In genomic region chr2:112481528-112482228, GRCh38 we compare ENCODE assay signal across 8 cellular contexts. TPM values are rescaled to one million over a fixed set of nuclear protein-coding genes. Genes with fewer than 3 reads are reported as not detected.
DNase-seq lines count a peak whose midpoint lies in the region; ATAC-seq, FAIRE-seq and TF ChIP-seq lines count a peak whose summit lies in the region.

Gene TTL (plus strand): TSS chr2:112482156. CDS start chr2:112482345, 189 bp downstream.

- H3K27ac Mint-ChIP-seq in Caco-2 (ENCODE audit: unreplicated experiment), result peak within 1 kb of the TSS; percentile 40
- peak within 1 kb of the TSS; percentile 81 to 96 (median 92) for H3K27ac Mint-ChIP-seq in naive thymus-derived CD4-positive, alpha-beta T cell
- peak within 1 kb of the TSS; percentile 86 for H3K27ac Mint-ChIP-seq in stimulated activated memory B cell treated with anti-CD40 and anti-IgM and Interleukin-4, amounts not matched to agents 10 μg/mL and 1 μg/mL and 100 μg/mL, for 72 hours

- peaks cover 25% of the 10 kb centered on the region for H3K36me3 Mint-ChIP-seq in Caco-2 (ENCODE audit: insufficient read depth, unreplicated experiment)
- H3K36me3 Mint-ChIP-seq in naive thymus-derived CD4-positive, alpha-beta T cell, result peaks cover 0 to 11% (median 0%) of the 10 kb centered on the region in 5 donors
- H3K36me3 Mint-ChIP-seq in stimulated activated memory B cell treated with anti-CD40 and anti-IgM and Interleukin-4, amounts not matched to agents 10 μg/mL and 1 μg/mL and 100 μg/mL, for 72 hours, result peaks cover 4% of the 10 kb centered on the region

- intact Hi-C loops in Caco-2 (cut with micrococcal nuclease; ENCODE audit: unreplicated experiment), result loop anchor here (1.0 to 5.0 kb wide), 5 partner anchors 13 to 246 kb away; partner anchors contain the start of gene ZC3H8
- intact Hi-C loops in naive thymus-derived CD4-positive, alpha-beta T cell (cut with micrococcal nuclease), result loop anchor here (1.0 to 5.0 kb wide), 16 partner anchors 49 to 597 kb away; partner anchors contain the start of genes POLR1B (in 2 of the 2), SLC20A1 (in 2 of the 2), ZC3H6 (in 2 of the 2) and ZC3H8 (in 2 of the 2)

- no peaks in the 10 kb centered on the region for H3K9me3 ChIP-seq in Caco-2
- no peaks in the 10 kb centered on the region for H3K9me3 ChIP-seq in naive thymus-derived CD4-positive, alpha-beta T cell (ENCODE audit: control insufficient read depth in 2 of 3, low read length in 3 of 3)

- ATAC-seq in GM19463 (IDR thresholded peaks at IDR 0.05; ENCODE audit: unreplicated experiment), result peak; percentile 62
- peak; percentile 88 for ATAC-seq in naive thymus-derived CD4-positive, alpha-beta T cell
- ATAC-seq in stimulated activated memory B cell treated with anti-CD40 and anti-IgM and Interleukin-4, amounts not matched to agents 10 μg/mL and 1 μg/mL and 100 μg/mL, for 72 hours, result peak; percentile 91

- H3K27me3 ChIP-seq in Caco-2 (replicated peaks; ENCODE audit: control insufficient read depth, insufficient read depth, low read length), result no peaks in the 10 kb centered on the region
- H3K27me3 ChIP-seq in naive thymus-derived CD4-positive, alpha-beta T cell (ENCODE audit: control insufficient read depth in 2 of 2, insufficient read depth in 2 of 2, low read length in 2 of 2), result no peaks in the 10 kb centered on the region

- peak within 1 kb of the TSS; percentile 90 for H3K4me3 ChIP-seq in Caco-2 (ENCODE audit: low read depth, low read length)
- peak within 1 kb of the TSS; percentile 84 for H3K4me3 ChIP-seq in naive thymus-derived CD4-positive, alpha-beta T cell (ENCODE audit: low read length)

- POLR2A ChIA-PET in Caco-2 (lab: Charles Lee), result no interaction called here
- POLR2A ChIA-PET in naive thymus-derived CD4-positive, alpha-beta T cell (lab: Charles Lee), result interaction anchor here (1.2 to 1.4 kb wide), 3 partner anchors 59 to 163 kb away, joined by 3 to 5 read pairs (median 3); no protein-coding TSS in a partner anchor

- no peaks in the 10 kb centered on the region for H3K36me3 ChIP-seq in Caco-2 (ENCODE audit: control insufficient read depth, insufficient read depth, low read length)
- H3K36me3 ChIP-seq in naive thymus-derived CD4-positive, alpha-beta T cell (ENCODE audit: control insufficient read depth in 2 of 3, insufficient read depth in 3 of 3, low read length in 3 of 3), result peaks cover 0 to 5% (median 0%) of the 10 kb centered on the region in 3 experiments

- H3K9me3 Mint-ChIP-seq in Caco-2 (ENCODE audit: unreplicated experiment), result no peaks in the 10 kb centered on the region
- peaks cover 0 to 1% (median 0%) of the 10 kb centered on the region in 11 donors for H3K9me3 Mint-ChIP-seq in naive thymus-derived CD4-positive, alpha-beta T cell
- no peaks in the 10 kb centered on the region for H3K9me3 Mint-ChIP-seq in stimulated activated memory B cell treated with anti-CD40 and anti-IgM and Interleukin-4, amounts not matched to agents 10 μg/mL and 1 μg/mL and 100 μg/mL, for 72 hours

- no peak for FAIRE-seq in RCC 7860 (lab: Jason Lieb, UNC)

- H3K4me1 ChIP-seq in Caco-2, result peaks cover 5% of the 10 kb centered on the region; the same call in 1 of the 2 replicates
- peaks cover 14 to 16% of the 10 kb centered on the region in 2 donors for H3K4me1 ChIP-seq in naive thymus-derived CD4-positive, alpha-beta T cell (ENCODE audit: control insufficient read depth in 2 of 2, insufficient read depth in 2 of 2, low read length in 2 of 2)

- peak within 1 kb of the TSS; percentile 89 for H3K4me3 Mint-ChIP-seq in Caco-2 (ENCODE audit: unreplicated experiment)
- peak within 1 kb of the TSS; percentile 91 to 99 (median 94) for H3K4me3 Mint-ChIP-seq in naive thymus-derived CD4-positive, alpha-beta T cell
- H3K4me3 Mint-ChIP-seq in stimulated activated memory B cell treated with anti-CD40 and anti-IgM and Interleukin-4, amounts not matched to agents 10 μg/mL and 1 μg/mL and 100 μg/mL, for 72 hours, result peak within 1 kb of the TSS; percentile 97

- CTCF ChIA-PET in Caco-2 (lab: Charles Lee), result interaction anchor here (0.6 to 1.8 kb wide), 7 partner anchors 11 to 405 kb away, joined by 3 to 11 read pairs (median 6); no protein-coding TSS in a partner anchor
- CTCF ChIA-PET in naive thymus-derived CD4-positive, alpha-beta T cell (lab: Charles Lee), result interaction anchor here (0.6 to 3.4 kb wide), 7 partner anchors 12 to 278 kb away, joined by 3 to 17 read pairs (median 3); partner anchors contain the start of gene CHCHD5

- H3K4me1 Mint-ChIP-seq in Caco-2 (ENCODE audit: low read depth, unreplicated experiment), result peaks cover 11% of the 10 kb centered on the region
- peaks cover 17 to 40% (median 20%) of the 10 kb centered on the region in 7 donors for H3K4me1 Mint-ChIP-seq in naive thymus-derived CD4-positive, alpha-beta T cell
- H3K4me1 Mint-ChIP-seq in stimulated activated memory B cell treated with anti-CD40 and anti-IgM and Interleukin-4, amounts not matched to agents 10 μg/mL and 1 μg/mL and 100 μg/mL, for 72 hours, result peaks cover 34% of the 10 kb centered on the region

- DNase-seq in Caco-2 (peak; percentile 65 to 82), HPDE6-E6E7 (ENCODE audit: extremely low spot score) (peak; percentile 63), RCC 7860 (ENCODE audit: low spot score) (peak; percentile 24), fibroblast of gingiva (ENCODE audit: low read depth) (peak; percentile 60)
- peak; percentile 36 to 72 for DNase-seq in activated T-helper 1 cell treated with anti-CD3 and anti-CD28 coated beads, Interleukin-2, amount 50 U/mL, for 16 hours (ENCODE audit: low read depth in 1 of 2, low spot score in 1 of 2)
- DNase-seq in naive thymus-derived CD4-positive, alpha-beta T cell, result peak; percentile 68 to 93 (median 75)

- no TSS peak for BruUV-seq in Caco-2 (replicated peaks; lab: Mats Ljungman, UMichigan)

- peak within 1 kb of the TSS; percentile 72 for H3K27ac ChIP-seq in naive thymus-derived CD4-positive, alpha-beta T cell (ENCODE audit: low read depth, low read length)

- no peak for TF ChIP-seq CTCF in Caco-2 (IDR thresholded peaks at IDR 0.05; ENCODE audit: insufficient read depth in 1 of 2, low read depth in 1 of 2, low read length in 1 of 2, severe bottlenecking in 1 of 2, unreplicated experiment in 1 of 2)

- no peaks in the 10 kb centered on the region for H3K27me3 Mint-ChIP-seq in Caco-2 (ENCODE audit: insufficient read depth, unreplicated experiment)
- peaks cover 0 to 4% (median 0%) of the 10 kb centered on the region in 5 donors for H3K27me3 Mint-ChIP-seq in naive thymus-derived CD4-positive, alpha-beta T cell
- no peaks in the 10 kb centered on the region for H3K27me3 Mint-ChIP-seq in stimulated activated memory B cell treated with anti-CD40 and anti-IgM and Interleukin-4, amounts not matched to agents 10 μg/mL and 1 μg/mL and 100 μg/mL, for 72 hours

RNA-seq across cellular contexts. Expression of gene TTL, which starts in this region (rescaled TPM):
- 40.8 and 46.9 TPM in 2 replicates for total RNA-seq in Caco-2 (2022)
- 10 to 100 TPM; 13.3 to 31.0 (median 14.8) TPM for total RNA-seq in naive thymus-derived CD4-positive, alpha-beta T cell
- polyA plus RNA-seq in naive thymus-derived CD4-positive, alpha-beta T cell, result 1 to 10 TPM; 1.1 to 1.3 TPM

Comparison
In these comparisons a context has a peak if more than half of its experiments do, and no peak if none do; other contexts are left out.
1. Peak in every context shown above with its lines: DNase-seq, ATAC-seq, H3K4me3 ChIP-seq and H3K27ac ChIP-seq.
2. DNase-seq: peak in every context shown above with its lines; median percentile 75 in naive thymus-derived CD4-positive, alpha-beta T cell; 74 in Caco-2; 63 in HPDE6-E6E7; 60 in fibroblast of gingiva; 54 in activated T-helper 1 cell treated with anti-CD3 and anti-CD28 coated beads, Interleukin-2, amount 50 U/mL, for 16 hours; 24 in RCC 7860.
3. H3K27ac Mint-ChIP-seq: peak in every context shown above with its lines; median percentile 92 in naive thymus-derived CD4-positive, alpha-beta T cell; 86 in stimulated activated memory B cell treated with anti-CD40 and anti-IgM and Interleukin-4, amounts not matched to agents 10 μg/mL and 1 μg/mL and 100 μg/mL, for 72 hours; 40 in Caco-2.